In the genomic region with DNA sequence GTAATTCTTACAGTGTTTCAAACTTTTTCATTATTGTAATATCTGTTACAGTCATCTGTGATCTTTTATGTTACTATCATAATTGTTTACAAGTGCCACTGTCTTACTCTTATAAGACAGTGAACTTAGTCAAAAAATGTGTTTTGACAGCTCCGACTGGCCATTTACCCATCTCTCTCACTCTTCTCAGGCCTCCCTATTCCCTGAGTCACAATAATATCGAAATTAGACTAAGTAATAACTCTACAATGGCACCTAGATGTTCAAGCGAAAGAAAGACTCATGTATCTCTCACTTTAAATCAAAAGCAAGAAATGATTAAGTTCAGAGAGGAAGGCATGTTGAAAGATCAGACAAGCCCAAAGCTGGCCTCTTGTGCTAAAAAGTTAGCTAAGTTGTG, we compare ENCODE assay signal across 18 cellular contexts.
DNase-seq lines count a peak whose midpoint lies in the region; ATAC-seq and TF ChIP-seq lines count a peak whose summit lies in the region.
"Had no signal": no experiment of that assay in that cellular context is flagged by ENCODE, and none has a peak within 500 bp of the region (broad histone marks: within the 10 kb centered on the region; RNA-seq: fewer than 3 reads in every experiment).

No MANE protein-coding gene starts in this region.

- H3K9ac ChIP-seq in H9 (ENCODE audit: extremely low read depth, insufficient read length, low read length), result no peak overlapping the region
- H3K9ac ChIP-seq: BLaER1 had no signal

- H2BK15ac ChIP-seq in H9 (ENCODE audit: low read depth, low read length), result no peak overlapping the region

- no peak overlapping the region for H2BK12ac ChIP-seq in H9 (ENCODE audit: insufficient read length, low read depth, low read length)

- H3K79me1 ChIP-seq in H9 (ENCODE audit: insufficient read depth, low read depth, low read length, poor library complexity, severe bottlenecking), result no peaks in the 10 kb centered on the region

- H3K27ac ChIP-seq in H9 (ENCODE audit: insufficient read length, low read depth, low read length), result no peak overlapping the region
- H3K27ac ChIP-seq: BLaER1, HL-60 had no signal

- no peaks in the 10 kb centered on the region for H3K23me2 ChIP-seq in H9 (ENCODE audit: insufficient read length, low read depth, low read length, poor library complexity, severe bottlenecking)

- H4K5ac ChIP-seq in H9 (ENCODE audit: insufficient read length, low read depth, low read length), result no peak overlapping the region

- H3K9me3 ChIP-seq in H9 (ENCODE audit: control insufficient read depth, low read depth, low read length), result no peaks in the 10 kb centered on the region
- H3K9me3 ChIP-seq: BLaER1, Caco-2 had no signal

- no peaks in the 10 kb centered on the region for H3K4me1 ChIP-seq in H9 (ENCODE audit: insufficient read depth, low read length)
- H3K4me1 ChIP-seq: BLaER1, Caco-2 had no signal

- no peaks in the 10 kb centered on the region for H3K36me3 Mint-ChIP-seq in activated CD4-positive, alpha-beta memory T cell treated with anti-CD3 and anti-CD28 coated beads, Interleukin-2, amount 10 ng/mL, durations not matched to agents 7 days and 5 days (ENCODE audit: low read depth)
- no peaks in the 10 kb centered on the region for H3K36me3 Mint-ChIP-seq in activated CD4-positive, alpha-beta memory T cell treated with anti-CD3 and anti-CD28 coated beads for 36 hours
- H3K36me3 Mint-ChIP-seq in H9 (ENCODE audit: insufficient read depth in 1 of 3, low read depth in 3 of 3) (peaks cover 25 to 53% (median 32%) of the 10 kb centered on the region in 3 experiments), chondrocyte (ENCODE audit: low read depth) (peaks cover 18% of the 10 kb centered on the region)
- H3K36me3 Mint-ChIP-seq: CD8-positive, alpha-beta memory T cell had no signal

- H3K4me2 ChIP-seq in H9 (ENCODE audit: insufficient read depth, insufficient read length, low read length), result no peak overlapping the region
- H3K4me2 ChIP-seq: BLaER1 had no signal

- WGBS in H9 (ENCODE audit: extremely low coverage, insufficient read length, low lambda C conversion rate), result no CpG with 5 or more reads among the region's 3 CpGs

- no peak overlapping the region; the same call in 1 of the 2 replicates for H3K4me3 ChIP-seq in GM12865 (ENCODE audit: low read depth, low read length)
- H3K4me3 ChIP-seq: BLaER1 had no signal

- H3K18ac ChIP-seq in H9 (ENCODE audit: insufficient read length, low read depth, low read length), result no peak overlapping the region

- H2BK5ac ChIP-seq in H9 (ENCODE audit: insufficient read length, low read length), result no peak overlapping the region

- ATAC-seq in HG02852 (IDR thresholded peaks at IDR 0.05; ENCODE audit: unreplicated experiment) (no peak), GM18858 (IDR thresholded peaks at IDR 0.05; ENCODE audit: unreplicated experiment) (no peak)

- no peak overlapping the region for H3T11ph ChIP-seq in H9 (ENCODE audit: low read length)

- no peak overlapping the region for H3K14ac ChIP-seq in H9 (ENCODE audit: insufficient read depth, low read length)

- DNase-seq in activated CD4-positive, alpha-beta memory T cell treated with anti-CD3 and anti-CD28 coated beads, Interleukin-2, amount 10 ng/mL, durations not matched to agents 7 days and 5 days, result no peak
- no peak for DNase-seq in activated CD4-positive, alpha-beta memory T cell treated with anti-CD3 and anti-CD28 coated beads for 36 hours
- DNase-seq in GM12865 (ENCODE audit: low read depth) (peak; percentile 42), H9 (no peak), chondrocyte (ENCODE audit: low spot score) (no peak), NCI-H1436 treated with DMSO at 0.1 percent for 48 hours (lab: John Stamatoyannopoulos, UW) (no peak)
- DNase-seq: 8988T; AML-193; Caco-2; CD8-positive, alpha-beta memory T cell; DND-41; GDM1; HCEC 1CT; HFFc6 had no signal

- TF ChIP-seq CTCF in GM12865 (IDR thresholded peaks at IDR 0.05; ENCODE audit: insufficient read depth, low read depth, low read length, missing control alignments) (no peak), H9 (conservative IDR thresholded peaks at IDR 0.05) (no peak), chondrocyte (IDR thresholded peaks at IDR 0.05) (no peak)

- no peak overlapping the region for H3K4me3 Mint-ChIP-seq in activated CD4-positive, alpha-beta memory T cell treated with anti-CD3 and anti-CD28 coated beads, Interleukin-2, amount 10 ng/mL, durations not matched to agents 7 days and 5 days
- H3K4me3 Mint-ChIP-seq in activated CD4-positive, alpha-beta memory T cell treated with anti-CD3 and anti-CD28 coated beads for 36 hours, result no peak overlapping the region
- H3K4me3 Mint-ChIP-seq in H9, result no peak overlapping the region
- no peak overlapping the region for H3K4me3 Mint-ChIP-seq in chondrocyte (ENCODE audit: unreplicated experiment)
- H3K4me3 Mint-ChIP-seq: CD8-positive, alpha-beta memory T cell; HFFc6 had no signal

- H3K27me3 ChIP-seq in H9 (ENCODE audit: insufficient read depth, low read length), result no peaks in the 10 kb centered on the region
- H3K27me3 ChIP-seq: BLaER1 had no signal

- H4K91ac ChIP-seq in H9 (ENCODE audit: insufficient read length, low read depth, low read length), result no peak overlapping the region

- no peak overlapping the region for H3K56ac ChIP-seq in H9 (ENCODE audit: insufficient read length, low read depth, low read length)

- peaks cover 6% of the 10 kb centered on the region for H3K4me1 Mint-ChIP-seq in activated CD4-positive, alpha-beta memory T cell treated with anti-CD3 and anti-CD28 coated beads, Interleukin-2, amount 10 ng/mL, durations not matched to agents 7 days and 5 days
- peaks cover 12% of the 10 kb centered on the region for H3K4me1 Mint-ChIP-seq in activated CD4-positive, alpha-beta memory T cell treated with anti-CD3 and anti-CD28 coated beads for 36 hours (ENCODE audit: low read depth)
- H3K4me1 Mint-ChIP-seq in H9 (peaks cover 5 to 10% of the 10 kb centered on the region in 2 experiments), chondrocyte (ENCODE audit: low read depth) (no peaks in the 10 kb centered on the region)

- H3K79me2 ChIP-seq in H9 (ENCODE audit: insufficient read depth, low read length), result no peaks in the 10 kb centered on the region

- H4K20me1 ChIP-seq in H9 (ENCODE audit: control insufficient read depth, insufficient read depth, insufficient read length), result no peaks in the 10 kb centered on the region
- H4K20me1 ChIP-seq: BLaER1 had no signal

- no peak overlapping the region for H3K4ac ChIP-seq in H9 (ENCODE audit: low read depth, low read length)

- H3K27me3 Mint-ChIP-seq in activated CD4-positive, alpha-beta memory T cell treated with anti-CD3 and anti-CD28 coated beads, Interleukin-2, amount 10 ng/mL, durations not matched to agents 7 days and 5 days, result no peaks in the 10 kb centered on the region
- H3K27me3 Mint-ChIP-seq in activated CD4-positive, alpha-beta memory T cell treated with anti-CD3 and anti-CD28 coated beads for 36 hours, result no peaks in the 10 kb centered on the region
- H3K27me3 Mint-ChIP-seq in H9 (ENCODE audit: low read depth), result no peaks in the 10 kb centered on the region
- no peaks in the 10 kb centered on the region for H3K27me3 Mint-ChIP-seq in chondrocyte (ENCODE audit: low read depth)
- H3K27me3 Mint-ChIP-seq: CD8-positive, alpha-beta memory T cell had no signal

- no peak overlapping the region for H2BK120ac ChIP-seq in H9 (ENCODE audit: low read depth, low read length, poor library complexity, severe bottlenecking)

- peak overlapping the region; percentile 32 for H3K27ac Mint-ChIP-seq in activated CD4-positive, alpha-beta memory T cell treated with anti-CD3 and anti-CD28 coated beads, Interleukin-2, amount 10 ng/mL, durations not matched to agents 7 days and 5 days
- H3K27ac Mint-ChIP-seq in activated CD4-positive, alpha-beta memory T cell treated with anti-CD3 and anti-CD28 coated beads for 36 hours, result no peak overlapping the region
- peak overlapping the region in 2 of 3 experiments; percentile 14 to 22; a peak in 2 of 7 replicates for H3K27ac Mint-ChIP-seq in H9
- peak overlapping the region; percentile 3 for H3K27ac Mint-ChIP-seq in chondrocyte (ENCODE audit: unreplicated experiment)
- H3K27ac Mint-ChIP-seq: HFFc6 had no signal

- no peak overlapping the region for H2AK5ac ChIP-seq in H9 (ENCODE audit: insufficient read length, low read length)

- intact Hi-C loops in activated CD4-positive, alpha-beta memory T cell treated with anti-CD3 and anti-CD28 coated beads for 36 hours (cut with micrococcal nuclease), result no loop called here

- no peak overlapping the region for H4K8ac ChIP-seq in H9 (replicated peaks; ENCODE audit: insufficient read length, low read depth, low read length)

- CTCF ChIA-PET in activated CD4-positive, alpha-beta memory T cell treated with anti-CD3 and anti-CD28 coated beads, Interleukin-2, amount 10 ng/mL, durations not matched to agents 7 days and 5 days (lab: Charles Lee), result no interaction called here
- CTCF ChIA-PET in activated CD4-positive, alpha-beta memory T cell treated with anti-CD3 and anti-CD28 coated beads for 36 hours (lab: Charles Lee), result interaction anchor here (1.4 kb wide), 1 partner anchor 18 kb away, joined by 6 read pairs; no protein-coding TSS in a partner anchor

- H2AFZ ChIP-seq in H9 (ENCODE audit: low read length), result no peak overlapping the region

- H2BK20ac ChIP-seq in H9 (ENCODE audit: low read depth, low read length, poor library complexity, severe bottlenecking), result no peak overlapping the region

- H3K9me3 Mint-ChIP-seq in activated CD4-positive, alpha-beta memory T cell treated with anti-CD3 and anti-CD28 coated beads, Interleukin-2, amount 10 ng/mL, durations not matched to agents 7 days and 5 days, result no peaks in the 10 kb centered on the region
- H3K9me3 Mint-ChIP-seq in activated CD4-positive, alpha-beta memory T cell treated with anti-CD3 and anti-CD28 coated beads for 36 hours, result no peaks in the 10 kb centered on the region
- H3K9me3 Mint-ChIP-seq in H9 (peaks cover 0 to 2% of the 10 kb centered on the region in 2 experiments; a peak in 2 of 5 replicates), chondrocyte (ENCODE audit: low read depth) (peaks cover 3% of the 10 kb centered on the region)
- H3K9me3 Mint-ChIP-seq: CD8-positive, alpha-beta memory T cell; HFFc6 had no signal

- POLR2A ChIA-PET in activated CD4-positive, alpha-beta memory T cell treated with anti-CD3 and anti-CD28 coated beads, Interleukin-2, amount 10 ng/mL, durations not matched to agents 7 days and 5 days (lab: Charles Lee), result interaction anchor here (0.7 kb wide), 1 partner anchor 89 kb away, joined by 3 read pairs; no protein-coding TSS in a partner anchor
- POLR2A ChIA-PET in activated CD4-positive, alpha-beta memory T cell treated with anti-CD3 and anti-CD28 coated beads for 36 hours (lab: Charles Lee), result interaction anchor here (0.6 kb wide), 1 partner anchor 292 kb away, joined by 4 read pairs; no protein-coding TSS in a partner anchor

- H3K23ac ChIP-seq in H9 (ENCODE audit: insufficient read length, low read depth, low read length), result no peak overlapping the region
